ENCODE assay signal across 1 cellular context in genomic region chr18:9710037-9710436, GRCh38.
A peak's percentile ranks its signal among the peaks of the same experiment; 100 is the strongest.
TF ChIP-seq lines count a peak whose summit lies in the region.

No MANE protein-coding gene starts in this region.

TF ChIP-seq in K562, 482 proteins besides CTCF, POLR2A, EP300 and RAD21:
- no peak for TF ChIP-seq CBX5 (IDR thresholded peaks at IDR 0.05; ENCODE audit: borderline replicate concordance, low read depth)
- peak in 1 of 2 experiments; percentile 31; a peak in 1 of 4 replicates for TF ChIP-seq RCOR1 (IDR thresholded peaks at IDR 0.05; ENCODE audit: borderline replicate concordance in 1 of 2, low read depth in 2 of 2, low read length in 2 of 2)
- TF ChIP-seq ZNF184 (CRISPR knock-in tag; IDR thresholded peaks at IDR 0.05), result no peak
- no peak for TF ChIP-seq POLR2B (IDR thresholded peaks at IDR 0.05; ENCODE audit: low read depth, partially characterized antibody)
- no peak for TF ChIP-seq CBX8 (IDR thresholded peaks at IDR 0.05; ENCODE audit: borderline replicate concordance, extremely low read depth, low read depth, low read length, poor library complexity, severe bottlenecking)
- TF ChIP-seq, protein P1, sequence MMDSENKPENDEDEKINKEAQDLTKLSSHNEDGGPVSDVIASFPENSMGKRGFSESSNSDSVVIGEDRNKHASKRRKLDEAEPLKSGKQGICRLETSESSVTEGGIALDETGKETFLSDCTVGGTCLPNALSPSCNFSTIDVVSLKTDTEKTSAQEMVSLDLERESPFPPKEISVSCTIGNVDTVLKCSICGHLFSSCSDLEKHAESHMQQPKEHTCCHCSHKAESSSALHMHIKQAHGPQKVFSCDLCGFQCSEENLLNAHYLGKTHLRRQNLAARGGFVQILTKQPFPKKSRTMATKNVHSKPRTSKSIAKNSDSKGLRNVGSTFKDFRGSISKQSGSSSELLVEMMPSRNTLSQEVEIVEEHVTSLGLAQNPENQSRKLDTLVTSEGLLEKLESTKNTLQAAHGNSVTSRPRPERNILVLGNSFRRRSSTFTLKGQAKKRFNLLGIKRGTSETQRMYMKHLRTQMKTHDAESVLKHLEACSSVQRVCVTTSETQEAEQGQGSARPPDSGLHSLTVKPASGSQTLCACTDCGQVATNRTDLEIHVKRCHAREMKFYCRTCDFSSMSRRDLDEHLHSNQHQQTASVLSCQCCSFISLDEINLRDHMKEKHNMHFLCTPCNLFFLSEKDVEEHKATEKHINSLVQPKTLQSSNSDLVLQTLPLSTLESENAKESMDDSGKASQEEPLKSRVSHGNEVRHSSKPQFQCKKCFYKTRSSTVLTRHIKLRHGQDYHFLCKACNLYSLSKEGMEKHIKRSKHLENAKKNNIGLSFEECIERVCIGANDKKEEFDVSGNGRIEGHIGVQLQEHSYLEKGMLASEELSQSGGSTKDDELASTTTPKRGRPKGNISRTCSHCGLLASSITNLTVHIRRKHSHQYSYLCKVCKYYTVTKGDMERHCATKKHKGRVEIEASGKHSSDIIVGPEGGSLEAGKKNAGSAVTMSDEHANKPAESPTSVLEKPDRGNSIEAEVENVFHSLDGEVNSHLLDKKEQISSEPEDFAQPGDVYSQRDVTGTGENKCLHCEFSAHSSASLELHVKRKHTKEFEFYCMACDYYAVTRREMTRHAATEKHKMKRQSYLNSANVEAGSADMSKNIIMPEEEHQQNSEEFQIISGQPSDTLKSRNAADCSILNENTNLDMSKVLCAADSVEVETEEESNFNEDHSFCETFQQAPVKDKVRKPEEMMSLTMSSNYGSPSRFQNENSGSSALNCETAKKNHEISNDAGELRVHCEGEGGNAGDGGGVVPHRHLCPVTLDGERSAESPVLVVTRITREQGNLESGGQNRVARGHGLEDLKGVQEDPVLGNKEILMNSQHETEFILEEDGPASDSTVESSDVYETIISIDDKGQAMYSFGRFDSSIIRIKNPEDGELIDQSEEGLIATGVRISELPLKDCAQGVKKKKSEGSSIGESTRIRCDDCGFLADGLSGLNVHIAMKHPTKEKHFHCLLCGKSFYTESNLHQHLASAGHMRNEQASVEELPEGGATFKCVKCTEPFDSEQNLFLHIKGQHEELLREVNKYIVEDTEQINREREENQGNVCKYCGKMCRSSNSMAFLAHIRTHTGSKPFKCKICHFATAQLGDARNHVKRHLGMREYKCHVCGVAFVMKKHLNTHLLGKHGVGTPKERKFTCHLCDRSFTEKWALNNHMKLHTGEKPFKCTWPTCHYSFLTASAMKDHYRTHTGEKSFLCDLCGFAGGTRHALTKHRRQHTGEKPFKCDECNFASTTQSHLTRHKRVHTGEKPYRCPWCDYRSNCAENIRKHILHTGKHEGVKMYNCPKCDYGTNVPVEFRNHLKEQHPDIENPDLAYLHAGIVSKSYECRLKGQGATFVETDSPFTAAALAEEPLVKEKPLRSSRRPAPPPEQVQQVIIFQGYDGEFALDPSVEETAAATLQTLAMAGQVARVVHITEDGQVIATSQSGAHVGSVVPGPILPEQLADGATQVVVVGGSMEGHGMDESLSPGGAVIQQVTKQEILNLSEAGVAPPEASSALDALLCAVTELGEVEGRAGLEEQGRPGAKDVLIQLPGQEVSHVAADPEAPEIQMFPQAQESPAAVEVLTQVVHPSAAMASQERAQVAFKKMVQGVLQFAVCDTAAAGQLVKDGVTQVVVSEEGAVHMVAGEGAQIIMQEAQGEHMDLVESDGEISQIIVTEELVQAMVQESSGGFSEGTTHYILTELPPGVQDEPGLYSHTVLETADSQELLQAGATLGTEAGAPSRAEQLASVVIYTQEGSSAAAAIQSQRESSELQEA (IDR thresholded peaks at IDR 0.05; ENCODE audit: low read depth), result no peak
- no peak for TF ChIP-seq ZNF551 (CRISPR knock-in tag; IDR thresholded peaks at IDR 0.05)
- no peak for TF ChIP-seq ZNF347 (CRISPR knock-in tag; IDR thresholded peaks at IDR 0.05; ENCODE audit: low read depth)
- TF ChIP-seq ARHGAP35 (IDR thresholded peaks at IDR 0.05; ENCODE audit: partially characterized antibody), result no peak
- TF ChIP-seq SMAD3 (CRISPR knock-in tag; conservative IDR thresholded peaks at IDR 0.05), result no peak
- TF ChIP-seq RBFOX2 (IDR thresholded peaks at IDR 0.05; ENCODE audit: low read depth, low read length), result no peak
- TF ChIP-seq MTA1 (IDR thresholded peaks at IDR 0.05; ENCODE audit: borderline replicate concordance), result no peak
- TF ChIP-seq KLF1 (tag; IDR thresholded peaks at IDR 0.05), result no peak
- TF ChIP-seq OTX1 (CRISPR knock-in tag; IDR thresholded peaks at IDR 0.05), result no peak
- peak; percentile 94 for TF ChIP-seq RBM25 (IDR thresholded peaks at IDR 0.05; ENCODE audit: low read depth, low read length, severe bottlenecking)
- no peak for TF ChIP-seq HINFP (tag; conservative IDR thresholded peaks at IDR 0.05; ENCODE audit: low read depth)
- TF ChIP-seq MCM2 (IDR thresholded peaks at IDR 0.05; ENCODE audit: low read depth), result no peak
- no peak for TF ChIP-seq ZNF121 (CRISPR knock-in tag; conservative IDR thresholded peaks at IDR 0.05)
- no peak for TF ChIP-seq HDGF (IDR thresholded peaks at IDR 0.05)
- TF ChIP-seq PRPF4 (IDR thresholded peaks at IDR 0.05; ENCODE audit: insufficient read depth, low read depth, low read length, poor library complexity, severe bottlenecking), result no peak
- TF ChIP-seq USF1 (CRISPR knock-in tag; IDR thresholded peaks at IDR 0.05), result no peak
- no peak for TF ChIP-seq ZNF764 (CRISPR knock-in tag; IDR thresholded peaks at IDR 0.05; ENCODE audit: low read depth)
- no peak for TF ChIP-seq KDM4B (IDR thresholded peaks at IDR 0.05; ENCODE audit: borderline replicate concordance in 2 of 2, low read depth in 1 of 2)
- no peak for TF ChIP-seq TRIM24 (IDR thresholded peaks at IDR 0.05)
- TF ChIP-seq CREBBP (IDR thresholded peaks at IDR 0.05; ENCODE audit: low read depth, low read length), result no peak
- no peak for TF ChIP-seq SIRT6 (IDR thresholded peaks at IDR 0.05; ENCODE audit: low read depth, low read length)
- TF ChIP-seq ZNF3 (CRISPR knock-in tag; IDR thresholded peaks at IDR 0.05), result no peak
- TF ChIP-seq TEAD1 (CRISPR knock-in tag; IDR thresholded peaks at IDR 0.05), result no peak
- no peak for TF ChIP-seq ERF (CRISPR knock-in tag; IDR thresholded peaks at IDR 0.05)
- no peak for TF ChIP-seq ZNF232 (CRISPR knock-in tag; IDR thresholded peaks at IDR 0.05)
- peak; percentile 70 for TF ChIP-seq BCOR (IDR thresholded peaks at IDR 0.05)
- TF ChIP-seq CBFA2T3 (IDR thresholded peaks at IDR 0.05), result peak; percentile 40; the same call in 1 of the 2 replicates
- no peak for TF ChIP-seq ZNF174 (CRISPR knock-in tag; IDR thresholded peaks at IDR 0.05)
- no peak for TF ChIP-seq ZSCAN29 (IDR thresholded peaks at IDR 0.05)
- no peak for TF ChIP-seq CEBPG (CRISPR knock-in tag; IDR thresholded peaks at IDR 0.05)
- TF ChIP-seq CEBPG (tag; conservative IDR thresholded peaks at IDR 0.05 in 1 of 2, IDR thresholded peaks at IDR 0.05 in 1 of 2), result no peak
- TF ChIP-seq CREM (IDR thresholded peaks at IDR 0.05; ENCODE audit: low read depth), result no peak
- no peak for TF ChIP-seq ZNF12 (CRISPR knock-in tag; IDR thresholded peaks at IDR 0.05)
- no peak for TF ChIP-seq IRF1 (CRISPR knock-in tag; IDR thresholded peaks at IDR 0.05; ENCODE audit: borderline replicate concordance)
- TF ChIP-seq ZNF655 (CRISPR knock-in tag; IDR thresholded peaks at IDR 0.05), result no peak
- TF ChIP-seq KDM1A (IDR thresholded peaks at IDR 0.05), result peak; percentile 68 to 74
- no peak for TF ChIP-seq HNRNPLL (IDR thresholded peaks at IDR 0.05; ENCODE audit: low read depth, low read length, poor library complexity, severe bottlenecking)
- TF ChIP-seq, protein P2, sequence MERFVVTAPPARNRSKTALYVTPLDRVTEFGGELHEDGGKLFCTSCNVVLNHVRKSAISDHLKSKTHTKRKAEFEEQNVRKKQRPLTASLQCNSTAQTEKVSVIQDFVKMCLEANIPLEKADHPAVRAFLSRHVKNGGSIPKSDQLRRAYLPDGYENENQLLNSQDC (CRISPR knock-in tag; IDR thresholded peaks at IDR 0.05), result no peak
